In the genomic region with DNA sequence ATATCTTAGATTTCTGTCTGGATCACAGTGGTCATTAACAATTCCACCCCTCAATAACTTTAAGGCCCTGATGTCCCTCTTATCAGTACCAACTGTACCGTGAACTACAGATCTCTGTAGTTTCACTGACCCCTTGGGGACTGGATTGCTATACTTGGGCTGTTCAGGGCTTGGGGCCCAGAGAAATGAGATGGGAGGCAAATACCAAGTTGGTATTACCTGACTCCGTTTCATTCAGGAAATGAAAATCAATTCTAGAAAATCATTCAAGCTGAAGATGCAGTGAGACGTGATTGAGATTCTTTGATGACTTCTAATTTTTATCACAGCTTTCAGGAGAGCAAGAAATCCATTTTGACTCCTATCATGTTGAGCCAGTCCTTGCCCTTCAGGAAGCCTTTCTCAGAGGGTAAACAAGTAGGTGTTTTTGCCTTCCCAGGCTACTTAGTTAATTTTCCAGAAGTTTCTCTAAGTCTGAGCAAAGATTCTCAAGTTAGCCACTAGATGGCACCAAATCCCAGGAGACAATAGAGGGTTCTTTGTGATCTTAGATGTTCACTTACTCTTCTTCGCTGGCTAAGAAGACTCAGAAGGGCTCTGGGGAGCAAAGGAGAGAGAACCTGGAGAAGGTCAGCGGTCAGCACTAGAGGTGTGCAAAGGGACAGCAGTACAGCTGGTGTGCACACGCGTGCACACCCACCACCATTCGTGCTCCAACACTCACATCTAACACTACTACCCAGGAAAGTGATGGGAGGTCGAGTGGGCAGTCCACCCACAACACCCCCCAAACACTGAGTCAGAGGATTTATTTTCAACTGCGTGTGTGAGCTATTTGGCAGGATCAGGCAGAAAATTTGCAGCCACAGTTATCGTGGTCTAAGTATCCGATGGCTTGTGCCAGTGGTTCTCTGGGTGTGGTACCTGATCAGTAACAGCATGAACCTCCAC, we compare ENCODE assay signal across 8 cellular contexts. TPM values are rescaled to one million over a fixed set of nuclear protein-coding genes. Genes with fewer than 3 reads are reported as not detected.
A peak's percentile ranks its signal among the peaks of the same experiment; 100 is the strongest.
DNase-seq lines count a peak whose midpoint lies in the region; ATAC-seq and TF ChIP-seq lines count a peak whose summit lies in the region.

No MANE protein-coding gene starts in this region.

- peak overlapping the region; percentile 55 for H3K4me3 ChIP-seq in osteoblast (ENCODE audit: insufficient read depth, low read length)

- no peak overlapping the region for H2AFZ ChIP-seq in osteoblast (ENCODE audit: low read length)

- H3K4me1 ChIP-seq in foreskin keratinocyte (peaks cover 6% of the 10 kb centered on the region), osteoblast (ENCODE audit: insufficient read depth, low read length) (peaks cover 8% of the 10 kb centered on the region)

- peaks cover 46% of the 10 kb centered on the region for H3K4me1 Mint-ChIP-seq in activated T-cell treated with anti-CD3 and anti-CD28 coated beads, Interleukin-2, amount 50 U/mL, for 4 hours (ENCODE audit: low read depth)

- H3K4me3 Mint-ChIP-seq in activated T-cell treated with anti-CD3 and anti-CD28 coated beads, Interleukin-2, amount 50 U/mL, for 4 hours, result peak overlapping the region; percentile 47

- peak; percentile 75 for ATAC-seq in GM18909 (IDR thresholded peaks at IDR 0.05; ENCODE audit: poor library complexity, unreplicated experiment)
- peak; percentile 48 for ATAC-seq in HG03139 (IDR thresholded peaks at IDR 0.05; ENCODE audit: unreplicated experiment)
- ATAC-seq in activated T-cell treated with anti-CD3 and anti-CD28 coated beads, Interleukin-2, amount 50 U/mL, for 4 hours, result peak; percentile 54 to 71
- peak; percentile 75 for ATAC-seq in foreskin keratinocyte

- peaks cover 28% of the 10 kb centered on the region for H3K79me2 ChIP-seq in osteoblast (ENCODE audit: insufficient read depth, low read length)

- H3K27me3 ChIP-seq in foreskin keratinocyte (no peaks in the 10 kb centered on the region), osteoblast (ENCODE audit: insufficient read depth, low read length) (peaks cover 13% of the 10 kb centered on the region)

- H3K9me3 Mint-ChIP-seq in activated T-cell treated with anti-CD3 and anti-CD28 coated beads, Interleukin-2, amount 50 U/mL, for 4 hours, result no peaks in the 10 kb centered on the region

- no peak overlapping the region for H3K27ac ChIP-seq in foreskin keratinocyte
- peak overlapping the region; percentile 21 for H3K27ac ChIP-seq in osteoblast (ENCODE audit: low read depth, low read length)

- H3K9me3 ChIP-seq in osteoblast (ENCODE audit: low read depth, low read length), result no peaks in the 10 kb centered on the region

- peak overlapping the region; percentile 74 for H3K4me2 ChIP-seq in osteoblast (ENCODE audit: insufficient read depth, low read length)

- peaks cover 9% of the 10 kb centered on the region for H4K20me1 ChIP-seq in osteoblast (ENCODE audit: insufficient read depth, low read length)

- H3K36me3 Mint-ChIP-seq in activated T-cell treated with anti-CD3 and anti-CD28 coated beads, Interleukin-2, amount 50 U/mL, for 4 hours (ENCODE audit: insufficient read depth), result peaks cover 13% of the 10 kb centered on the region

- peak; percentile 46 for DNase-seq in CMK (ENCODE audit: low read depth)
- DNase-seq in NCI-H345 (lab: John Stamatoyannopoulos, UW), result peak; percentile 50
- DNase-seq in activated T-cell treated with anti-CD3 and anti-CD28 coated beads, Interleukin-2, amount 50 U/mL, for 4 hours, result no peak
- DNase-seq in foreskin keratinocyte, result peak in 1 of 2 donors; percentile 51
- DNase-seq in osteoblast (ENCODE audit: insufficient read length, low spot score, missing footprints), result peak; percentile 85
- no peak for DNase-seq in stimulated activated CD4-positive, alpha-beta T cell treated with anti-CD3 and anti-CD28 coated beads, Interleukin-15, amount 100 ng/mL, for 24 hours

- H3K36me3 ChIP-seq in osteoblast (ENCODE audit: insufficient read depth, low read length), result peaks cover 8% of the 10 kb centered on the region

- no peaks in the 10 kb centered on the region for H3K27me3 Mint-ChIP-seq in activated T-cell treated with anti-CD3 and anti-CD28 coated beads, Interleukin-2, amount 50 U/mL, for 4 hours (ENCODE audit: low read depth)

- peak; percentile 75 for TF ChIP-seq CTCF in foreskin keratinocyte (conservative IDR thresholded peaks at IDR 0.05)
- peak; percentile 80 for TF ChIP-seq CTCF in osteoblast (IDR thresholded peaks at IDR 0.05; ENCODE audit: extremely low read depth, low read depth, low read length)

RNA-seq across cellular contexts. Expression of gene HNRNPH2, which starts 7.4 kb away (rescaled TPM):
- total RNA-seq in activated T-cell treated with anti-CD3 and anti-CD28 coated beads, Interleukin-2, amount 50 U/mL, for 4 hours, result 10 to 100 TPM; 25.3 to 28.7 (median 26.5) TPM
- total RNA-seq in foreskin keratinocyte, result 59.4 and 66.1 TPM in 2 replicates
- polyA plus RNA-seq in foreskin keratinocyte, result 35.8 and 43.2 TPM in 2 replicates
- 66.0 and 70.2 TPM in 2 replicates for total RNA-seq in osteoblast

RNA-seq across cellular contexts. Expression of gene GLA, which starts 7.7 kb away (rescaled TPM):
- total RNA-seq in activated T-cell treated with anti-CD3 and anti-CD28 coated beads, Interleukin-2, amount 50 U/mL, for 4 hours, result 10 to 100 TPM; 49.6 to 70.8 (median 62.4) TPM
- total RNA-seq in foreskin keratinocyte (40.4 and 43.1 TPM in 2 replicates), osteoblast (22.8 and 26.5 TPM in 2 replicates)
- polyA plus RNA-seq in foreskin keratinocyte, result 43.4 and 47.7 TPM in 2 replicates

RNA-seq across cellular contexts. Expression of gene RPL36A, which starts 24.6 kb away (rescaled TPM):
- total RNA-seq in activated T-cell treated with anti-CD3 and anti-CD28 coated beads, Interleukin-2, amount 50 U/mL, for 4 hours, result 100 to 1,000 TPM; 451 to 525 (median 514) TPM
- total RNA-seq in foreskin keratinocyte (1,650 and 1,673 TPM in 2 replicates), osteoblast (87.2 and 105 TPM in 2 replicates)
- polyA plus RNA-seq in foreskin keratinocyte, result 2,670 and 2,691 TPM in 2 replicates

RNA-seq across cellular contexts. Expression of gene BTK, which starts 29.5 kb away (rescaled TPM):
- 1 to 10 TPM in 2 of 3 donors, under 1 TPM in 1; 0.61 to 3.4 (median 2.3) TPM for total RNA-seq in activated T-cell treated with anti-CD3 and anti-CD28 coated beads, Interleukin-2, amount 50 U/mL, for 4 hours
- total RNA-seq in foreskin keratinocyte, result 0.07 TPM in 1 of 2 replicates, not detected in the other
- 0.03 TPM in 1 of 2 replicates, not detected in the other for polyA plus RNA-seq in foreskin keratinocyte
- not detected in 2 replicates for total RNA-seq in osteoblast

Comparison
In these comparisons a context has a peak if more than half of its experiments do, and no peak if none do; other contexts are left out.
1. DNase-seq: peak in CMK (single experiment), NCI-H345 (single experiment) and osteoblast (single experiment); none in activated T-cell treated with anti-CD3 and anti-CD28 coated beads, Interleukin-2, amount 50 U/mL, for 4 hours (single experiment) and stimulated activated CD4-positive, alpha-beta T cell treated with anti-CD3 and anti-CD28 coated beads, Interleukin-15, amount 100 ng/mL, for 24 hours (single experiment).
2. Peak in every context shown above with its lines, with median percentiles within 50 percentile points of each other: ATAC-seq.